Comparison of ENCODE assay signal across 2 cellular contexts in genomic region chr6:24072038-24072746, GRCh38.
TF ChIP-seq lines count a peak whose summit lies in the region.

No MANE protein-coding gene starts in this region.

TF ChIP-seq in H1, 55 proteins besides CTCF, POLR2A, EP300 and RAD21 (continued from another document):
- TF ChIP-seq NRF1 (IDR thresholded peaks at IDR 0.05; ENCODE audit: low read depth, low read length), result no peak
- no peak for TF ChIP-seq CHD7 (IDR thresholded peaks at IDR 0.05; ENCODE audit: insufficient replicate concordance, low read length)
- TF ChIP-seq TAF7 (optimal IDR thresholded peaks at IDR 0.05; ENCODE audit: borderline replicate concordance, low read depth, low read length), result no peak
- no peak for TF ChIP-seq PHF8 (conservative IDR thresholded peaks at IDR 0.05; ENCODE audit: low read depth, low read length)
- no peak for TF ChIP-seq CREB1 (IDR thresholded peaks at IDR 0.05)
- no peak for TF ChIP-seq EGR1 (IDR thresholded peaks at IDR 0.05; ENCODE audit: borderline replicate concordance, low read depth, low read length)

TF ChIP-seq in SK-N-SH, 30 proteins besides CTCF, POLR2A, EP300 and RAD21:
- TF ChIP-seq PBX3 (IDR thresholded peaks at IDR 0.05), result no peak
- no peak for TF ChIP-seq TEAD4 (IDR thresholded peaks at IDR 0.05; ENCODE audit: borderline replicate concordance, insufficient read depth)
- no peak for TF ChIP-seq YY1 (IDR thresholded peaks at IDR 0.05; ENCODE audit: low read depth)
- no peak for TF ChIP-seq CHD2 (IDR thresholded peaks at IDR 0.05; ENCODE audit: low read length, partially characterized antibody)
- no peak for TF ChIP-seq MXI1 (IDR thresholded peaks at IDR 0.05; ENCODE audit: low read depth, low read length)
- TF ChIP-seq USF2 (IDR thresholded peaks at IDR 0.05; ENCODE audit: borderline replicate concordance, low read depth, low read length), result no peak
- no peak for TF ChIP-seq GABPA (IDR thresholded peaks at IDR 0.05; ENCODE audit: low read depth)
- TF ChIP-seq RXRA (IDR thresholded peaks at IDR 0.05; ENCODE audit: borderline replicate concordance, low read depth), result no peak
- TF ChIP-seq JUND (IDR thresholded peaks at IDR 0.05), result no peak
- no peak for TF ChIP-seq NFIC (IDR thresholded peaks at IDR 0.05; ENCODE audit: borderline replicate concordance)
- TF ChIP-seq SMC3 (IDR thresholded peaks at IDR 0.05; ENCODE audit: low read depth, low read length), result no peak
- no peak for TF ChIP-seq NRF1 (IDR thresholded peaks at IDR 0.05; ENCODE audit: low read depth, low read length)
- TF ChIP-seq REST (IDR thresholded peaks at IDR 0.05; ENCODE audit: low read depth, low read length), result no peak
